Comparison of ENCODE assay signal across 17 cellular contexts in genomic region chr1:81809808-81810207, GRCh38. TPM values are rescaled to one million over a fixed set of nuclear protein-coding genes. Genes with fewer than 3 reads are reported as not detected.
"Had no signal": no experiment of that assay in that cellular context is flagged by ENCODE, and none has a peak within 500 bp of the region (broad histone marks: within the 10 kb centered on the region; RNA-seq: fewer than 3 reads in every experiment).

No MANE protein-coding gene starts in this region.

- H3K27me3 ChIP-seq: breast epithelium, right atrium auricular region, upper lobe of left lung had no signal

- H3K4me3 ChIP-seq: breast epithelium, prostate gland, right atrium auricular region, skin epidermis had no signal

- H3K4me1 ChIP-seq: breast epithelium, prostate gland had no signal

- H3K36me3 ChIP-seq: breast epithelium, prostate gland, right atrium auricular region, upper lobe of left lung had no signal

- DNase-seq: activated CD4-positive, alpha-beta T cell treated with anti-CD3 and anti-CD28 coated beads, Interleukin-2, amount 50 U/mL, for 4 hours; activated effector memory CD4-positive, alpha-beta T cell treated with anti-CD3 and anti-CD28 coated beads, Interleukin-2, amount 50 U/mL, for 16 hours; activated naive CD4-positive, alpha-beta T cell treated with anti-CD3 and anti-CD28 coated beads, Interleukin-2, amount 50 U/mL, for 16 hours; activated T-cell treated with anti-CD3 and anti-CD28 coated beads, Interleukin-2, amount 50 U/mL, for 72 hours; cortex of kidney; head of caudate nucleus; kidney; stimulated activated naive CD8-positive, alpha-beta T cell treated with anti-CD3 and anti-CD28 coated beads, Interleukin-15, amount 100 ng/mL, for 72 hours; upper lobe of left lung had no signal

- ATAC-seq: activated T-cell treated with anti-CD3 and anti-CD28 coated beads, Interleukin-2, amount 50 U/mL, for 72 hours; left lobe of liver; natural killer cell treated with Interleukin-12 subunit alpha and Interleukin-12 subunit beta and Interleukin-15 and Interleukin-18, amount 100 ng/mL, for 72 hours; stimulated activated naive CD8-positive, alpha-beta T cell treated with anti-CD3 and anti-CD28 coated beads, Interleukin-15, amount 100 ng/mL, for 72 hours had no signal

- H3K27ac ChIP-seq: breast epithelium, prostate gland, skin epidermis had no signal

- H3K9me3 ChIP-seq: breast epithelium, prostate gland, right atrium auricular region, upper lobe of left lung had no signal

RNA-seq across cellular contexts. Expression of gene ADGRL2, which starts 9.1 kb away (rescaled TPM):
- total RNA-seq: activated CD8-positive, alpha-beta memory T cell treated with anti-CD3 and anti-CD28 coated beads for 36 hours; activated T-cell treated with anti-CD3 and anti-CD28 coated beads, Interleukin-2, amount 50 U/mL, for 72 hours; T-helper 2 cell treated with Interferon-gamma antibody and Interleukin-4, amounts not matched to agents 100 ng/mL and 5 ng/mL, for 36 hours had no signal
